ENCODE assay signal across 8 cellular contexts in genomic region chr6:28686446-28687027, GRCh38.
DNase-seq lines count a peak whose midpoint lies in the region; ATAC-seq and TF ChIP-seq lines count a peak whose summit lies in the region.
"Not testable (repeated sequence)": the region's sequence is repeated elsewhere in the genome, so short reads cannot be mapped to it uniquely, and the experiment has no call there.

No MANE protein-coding gene starts in this region.

- peak in 5 of 7 experiments; percentile 23 to 63 (median 27) for DNase-seq in CD8-positive, alpha-beta T cell
- peak; percentile 62 for DNase-seq in HCEC 1CT
- peak; percentile 4 for DNase-seq in NCI-H2171 (lab: John Stamatoyannopoulos, UW)
- DNase-seq in SK-N-SH = peak; percentile 37
- peak; percentile 24 for DNase-seq in activated naive CD4-positive, alpha-beta T cell treated with Interleukin-2 at 50 U/mL for 16 hours
- DNase-seq in fibroblast of peridontal ligament (ENCODE audit: extremely low read depth) = peak; percentile 83
- peak; percentile 59 for DNase-seq in mucosa of gallbladder (ENCODE audit: low spot score)
- DNase-seq in stimulated activated CD8-positive, alpha-beta memory T cell treated with anti-CD3 and anti-CD28 coated beads, Interleukin-15, amount 100 ng/mL, for 1 hour (ENCODE audit: low read depth) = peak; percentile 14

- H3K9me3 Mint-ChIP-seq in CD8-positive, alpha-beta T cell = not testable (repeated sequence)

- not testable (repeated sequence) for H4K20me1 ChIP-seq in SK-N-SH (ENCODE audit: insufficient read depth)

- not testable (repeated sequence) for H3K4me1 Mint-ChIP-seq in CD8-positive, alpha-beta T cell (ENCODE audit: low read depth)

- not testable (repeated sequence) for H3K9me2 ChIP-seq in SK-N-SH

- TF ChIP-seq EP300 in SK-N-SH (IDR thresholded peaks at IDR 0.05; ENCODE audit: borderline replicate concordance in 1 of 2, low read depth in 1 of 2, low read length in 1 of 2) = not testable (repeated sequence)

- H3K4me2 ChIP-seq in SK-N-SH = peak overlapping the region; percentile 58

- CTCF ChIA-PET in CD8-positive, alpha-beta T cell (lab: Charles Lee) = interaction anchor here (0.6 to 2.5 kb wide), 11 partner anchors 11 to 902 kb away, joined by 3 to 18 read pairs (median 3); no protein-coding TSS in a partner anchor
- CTCF ChIA-PET in SK-N-SH (lab: Yijun Ruan, JAX) = interaction anchor here (0.6 to 1.2 kb wide), 6 partner anchors 10 to 897 kb away, joined by 3 to 4 read pairs (median 3); no protein-coding TSS in a partner anchor

- peak overlapping the region; percentile 56; the same call in 1 of the 2 replicates for H2AFZ ChIP-seq in SK-N-SH (ENCODE audit: low read depth)

- H3K27ac ChIP-seq in CD8-positive, alpha-beta T cell (ENCODE audit: low read depth, low read length); SK-N-SH (ENCODE audit: low read depth in 2 of 2, low read length in 1 of 2): not testable (repeated sequence)

- H3K27me3 ChIP-seq in CD8-positive, alpha-beta T cell (ENCODE audit: insufficient read depth, low read length) = peaks cover 11% of the 10 kb centered on the region
- peaks cover 28% of the 10 kb centered on the region; the same call in 1 of the 2 replicates for H3K27me3 ChIP-seq in SK-N-SH (ENCODE audit: insufficient read depth)

- not testable (repeated sequence) for H3K79me2 ChIP-seq in SK-N-SH (ENCODE audit: insufficient read depth)

- H3K4me3 Mint-ChIP-seq in CD8-positive, alpha-beta T cell = not testable (repeated sequence)

- peak; percentile 70 for TF ChIP-seq RAD21 in SK-N-SH (IDR thresholded peaks at IDR 0.05; ENCODE audit: low read length)

- H3K36me3 Mint-ChIP-seq in CD8-positive, alpha-beta T cell = not testable (repeated sequence)

- H3K4me3 ChIP-seq in CD8-positive, alpha-beta T cell (ENCODE audit: low read depth, low read length); SK-N-SH (ENCODE audit: low read depth in 2 of 2, low read length in 1 of 2): not testable (repeated sequence)

- 2% methylated on average over 11 of the region's 11 CpGs for WGBS in SK-N-SH (ENCODE audit: low lambda C conversion rate)

- not testable (repeated sequence) for H3F3A ChIP-seq in SK-N-SH (replicated peaks; ENCODE audit: insufficient read depth)

- ATAC-seq in CD8-positive, alpha-beta T cell = not testable (repeated sequence)

- not testable (repeated sequence) for H3K27ac Mint-ChIP-seq in CD8-positive, alpha-beta T cell

- H3K36me3 ChIP-seq in CD8-positive, alpha-beta T cell (ENCODE audit: insufficient read depth, low read length); SK-N-SH (replicated peaks in 1 of 2; ENCODE audit: control insufficient read depth in 1 of 2, insufficient read depth in 2 of 2, low read length in 1 of 2): not testable (repeated sequence)

- H3K27me3 Mint-ChIP-seq in CD8-positive, alpha-beta T cell (ENCODE audit: low read depth) = peaks cover 71% of the 10 kb centered on the region

- not testable (repeated sequence) for H3K4me1 ChIP-seq in CD8-positive, alpha-beta T cell (ENCODE audit: insufficient read depth, low read length); SK-N-SH (ENCODE audit: control insufficient read depth in 1 of 2, insufficient read depth in 2 of 2, low read depth in 1 of 2, low read length in 1 of 2)

- not testable (repeated sequence) for H3K9me3 ChIP-seq in CD8-positive, alpha-beta T cell (ENCODE audit: low read length); SK-N-SH

- intact Hi-C loops in CD8-positive, alpha-beta T cell (cut with DNase I, micrococcal nuclease) = loop anchor here (1.0 to 2.0 kb wide), 6 partner anchors 151 to 903 kb away; no protein-coding TSS in a partner anchor

- not testable (repeated sequence) for H3K9ac ChIP-seq in SK-N-SH

- TF ChIP-seq CTCF in CD8-positive, alpha-beta T cell (IDR thresholded peaks at IDR 0.05) = peak; percentile 77
- peak; percentile 75 for TF ChIP-seq CTCF in SK-N-SH (IDR thresholded peaks at IDR 0.05)

- POLR2A ChIA-PET in CD8-positive, alpha-beta T cell (lab: Charles Lee); SK-N-SH (lab: Yijun Ruan, JAX): not testable (repeated sequence)

TF ChIP-seq in SK-N-SH, 30 proteins besides CTCF, POLR2A, EP300 and RAD21:
- peak; percentile 61 for TF ChIP-seq SMC3 (IDR thresholded peaks at IDR 0.05; ENCODE audit: low read depth, low read length)

Comparison
In these comparisons a context has a peak if more than half of its experiments do, and no peak if none do; other contexts are left out.
1. DNase-seq: peak in every context shown above with its lines; median percentile 83 in fibroblast of peridontal ligament; 62 in HCEC 1CT; 59 in mucosa of gallbladder; 37 in SK-N-SH; 27 in CD8-positive, alpha-beta T cell; 24 in activated naive CD4-positive, alpha-beta T cell treated with Interleukin-2 at 50 U/mL for 16 hours; 14 in stimulated activated CD8-positive, alpha-beta memory T cell treated with anti-CD3 and anti-CD28 coated beads, Interleukin-15, amount 100 ng/mL, for 1 hour; 4 in NCI-H2171.